In the genomic region with DNA sequence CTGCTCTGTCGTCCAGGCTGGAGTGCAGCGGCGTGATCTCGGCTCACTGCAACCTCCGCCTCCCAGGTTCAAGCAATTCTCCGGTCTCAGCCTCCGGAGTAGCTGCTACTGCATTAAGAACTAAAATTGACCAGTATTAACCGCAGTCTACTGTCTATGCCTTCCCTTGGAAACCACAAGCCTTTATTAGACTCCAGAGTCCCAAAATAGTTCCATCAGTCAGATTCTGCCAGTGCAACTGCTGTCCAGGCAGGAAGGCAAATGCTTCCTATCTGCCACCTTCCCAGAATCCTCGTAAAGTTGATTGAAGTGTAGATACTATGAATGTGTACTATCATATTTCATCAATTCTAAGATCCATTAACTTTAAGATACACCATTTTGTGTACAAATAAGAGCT, we compare ENCODE assay signal across 28 cellular contexts.
"Had no signal": no experiment of that assay in that cellular context is flagged by ENCODE, and none has a peak within 500 bp of the region (broad histone marks: within the 10 kb centered on the region; RNA-seq: fewer than 3 reads in every experiment).

No MANE protein-coding gene starts in this region.

- ATAC-seq: activated CD8-positive, alpha-beta T cell treated with anti-CD3 and anti-CD28 coated beads for 36 hours; activated naive CD4-positive, alpha-beta T cell treated with anti-CD3 and anti-CD28 coated beads, Interleukin-2, amount 50 U/mL, for 72 hours; Panc1 had no signal

- H3K4me1 Mint-ChIP-seq: brain had no signal

- DNase-seq: activated CD4-positive, alpha-beta T cell treated with anti-CD3 and anti-CD28 coated beads, Interleukin-2, amount 10 ng/mL, durations not matched to agents 24 days and 14 days; activated CD4-positive, alpha-beta T cell treated with anti-CD3 and anti-CD28 coated beads, Interleukin-2, amount 50 U/mL, for 4 hours; activated CD8-positive, alpha-beta T cell treated with anti-CD3 and anti-CD28 coated beads for 36 hours; activated gamma-delta T cell treated with Interleukin-2 at 50 U/mL for 16 hours; activated naive CD4-positive, alpha-beta T cell treated with anti-CD3 and anti-CD28 coated beads for 36 hours; activated T-cell treated with anti-CD3 and anti-CD28 coated beads, Interleukin-2, amount 50 U/mL, for 1 hour; adrenal gland; anterior cingulate cortex; caudate nucleus; cerebellar nuclear complex; NCI-H1092 treated with DMSO at 0.1 percent for 48 hours; NCI-H1417; NCI-H146; NCI-H187; NCI-H2029 treated with DMSO at 0.1 percent for 48 hours; NCI-H2107; NCI-H2171; NCI-H510A; NCI-H526; NCI-H748 treated with DMSO at 0.1 percent for 48 hours; SHP77; SJCRH30 had no signal

- H3K4me3 ChIP-seq: adrenal gland, SJCRH30, SK-N-MC had no signal

- H3K27me3 ChIP-seq: adrenal gland, SJCRH30 had no signal

- H3K4me3 Mint-ChIP-seq: activated CD4-positive, alpha-beta T cell treated with anti-CD3 and anti-CD28 coated beads, Interleukin-2, amount 10 ng/mL, durations not matched to agents 24 days and 14 days; activated CD8-positive, alpha-beta T cell treated with anti-CD3 and anti-CD28 coated beads for 36 hours; activated naive CD4-positive, alpha-beta T cell treated with anti-CD3 and anti-CD28 coated beads for 36 hours; activated T-helper 1 cell treated with anti-CD3 and anti-CD28 coated beads, Interleukin-12 subunit alpha, Interleukin-12 subunit beta, Interleukin-2, Interleukin-4 antibody, amounts not matched to agents 30 ng/mL and 10 ng/mL and 1 ng/mL, durations not matched to agents 14 hours and 24 hours and 36 hours; brain had no signal

- H3K9me3 Mint-ChIP-seq: activated CD4-positive, alpha-beta T cell treated with anti-CD3 and anti-CD28 coated beads, Interleukin-2, amount 10 ng/mL, durations not matched to agents 24 days and 14 days; activated CD8-positive, alpha-beta T cell treated with anti-CD3 and anti-CD28 coated beads for 36 hours; activated naive CD4-positive, alpha-beta T cell treated with anti-CD3 and anti-CD28 coated beads for 36 hours; activated naive CD4-positive, alpha-beta T cell treated with anti-CD3 and anti-CD28 coated beads, Interleukin-2, amount 50 U/mL, for 72 hours; activated T-helper 1 cell treated with anti-CD3 and anti-CD28 coated beads, Interleukin-12 subunit alpha, Interleukin-12 subunit beta, Interleukin-2, Interleukin-4 antibody, amounts not matched to agents 30 ng/mL and 10 ng/mL and 1 ng/mL, durations not matched to agents 14 hours and 24 hours and 36 hours; brain had no signal

- H3K9me3 ChIP-seq: adrenal gland, SJCRH30 had no signal

- H3K27ac ChIP-seq: adrenal gland, KMS-11, SJCRH30, SK-N-MC had no signal

- H3K27ac Mint-ChIP-seq: activated CD4-positive, alpha-beta T cell treated with anti-CD3 and anti-CD28 coated beads, Interleukin-2, amount 10 ng/mL, durations not matched to agents 24 days and 14 days; activated CD8-positive, alpha-beta T cell treated with anti-CD3 and anti-CD28 coated beads for 36 hours; activated naive CD4-positive, alpha-beta T cell treated with anti-CD3 and anti-CD28 coated beads for 36 hours; activated naive CD4-positive, alpha-beta T cell treated with anti-CD3 and anti-CD28 coated beads, Interleukin-2, amount 50 U/mL, for 72 hours; activated T-helper 1 cell treated with anti-CD3 and anti-CD28 coated beads, Interleukin-12 subunit alpha, Interleukin-12 subunit beta, Interleukin-2, Interleukin-4 antibody, amounts not matched to agents 30 ng/mL and 10 ng/mL and 1 ng/mL, durations not matched to agents 14 hours and 24 hours and 36 hours; brain had no signal

- H3K27me3 Mint-ChIP-seq: activated CD4-positive, alpha-beta T cell treated with anti-CD3 and anti-CD28 coated beads, Interleukin-2, amount 10 ng/mL, durations not matched to agents 24 days and 14 days; activated CD8-positive, alpha-beta T cell treated with anti-CD3 and anti-CD28 coated beads for 36 hours; brain had no signal

- H3K4me1 ChIP-seq: adrenal gland, SJCRH30 had no signal
